Comparison of ENCODE assay signal across 15 cellular contexts in genomic region chr11:68609761-68610160, GRCh38.
"Had no signal": no experiment of that assay in that cellular context is flagged by ENCODE, and none has a peak within 500 bp of the region (broad histone marks: within the 10 kb centered on the region; RNA-seq: fewer than 3 reads in every experiment).

No MANE protein-coding gene starts in this region.

- H3K27ac Mint-ChIP-seq: activated CD4-positive, alpha-beta T cell treated with anti-CD3 and anti-CD28 coated beads for 36 hours; activated CD8-positive, alpha-beta T cell treated with anti-CD3 and anti-CD28 coated beads, Interleukin-2, amount 10 ng/mL, durations not matched to agents 7 days and 5 days; activated naive CD8-positive, alpha-beta T cell treated with anti-CD3 and anti-CD28 coated beads, Interleukin-2, amount 10 ng/mL, durations not matched to agents 7 days and 5 days; natural killer cell treated with Interleukin-12 subunit alpha and Interleukin-12 subunit beta and Interleukin-15 and Interleukin-18, amount 100 ng/mL, for 72 hours had no signal

- H3K4me3 ChIP-seq: thyroid gland, uterus had no signal

- H3K9me3 ChIP-seq: thyroid gland, uterus had no signal

- H3K27me3 ChIP-seq: brain microvascular endothelial cell, thyroid gland, uterus had no signal

- DNase-seq: activated CD4-positive, alpha-beta T cell treated with anti-CD3 and anti-CD28 coated beads for 36 hours; activated CD8-positive, alpha-beta memory T cell treated with anti-CD3 and anti-CD28 coated beads, Interleukin-2, amount 50 U/mL, for 4 hours; activated CD8-positive, alpha-beta T cell treated with anti-CD3 and anti-CD28 coated beads, Interleukin-2, amount 10 ng/mL, durations not matched to agents 7 days and 5 days; activated gamma-delta T cell; activated naive CD8-positive, alpha-beta T cell treated with anti-CD3 and anti-CD28 coated beads, Interleukin-2, amount 10 ng/mL, durations not matched to agents 7 days and 5 days; activated T-cell treated with anti-CD3 and anti-CD28 coated beads, Interleukin-2, amount 50 U/mL, for 48 hours; anterior cingulate cortex; brain microvascular endothelial cell; effector CD8-positive, alpha-beta T cell; foreskin melanocyte; kidney glomerular epithelial cell; stimulated activated CD4-positive, alpha-beta T cell treated with anti-CD3 and anti-CD28 coated beads, Interleukin-1b, Interleukin-23, amount 100 ng/mL, for 48 hours; thyroid gland; uterus had no signal

- H3K36me3 ChIP-seq: uterus had no signal

- H3K4me3 Mint-ChIP-seq: activated CD4-positive, alpha-beta T cell treated with anti-CD3 and anti-CD28 coated beads for 36 hours; activated CD8-positive, alpha-beta T cell treated with anti-CD3 and anti-CD28 coated beads, Interleukin-2, amount 10 ng/mL, durations not matched to agents 7 days and 5 days; activated naive CD8-positive, alpha-beta T cell treated with anti-CD3 and anti-CD28 coated beads, Interleukin-2, amount 10 ng/mL, durations not matched to agents 7 days and 5 days; natural killer cell treated with Interleukin-12 subunit alpha and Interleukin-12 subunit beta and Interleukin-15 and Interleukin-18, amount 100 ng/mL, for 72 hours had no signal

- H3K27me3 Mint-ChIP-seq: activated CD4-positive, alpha-beta T cell treated with anti-CD3 and anti-CD28 coated beads for 36 hours; activated naive CD8-positive, alpha-beta T cell treated with anti-CD3 and anti-CD28 coated beads, Interleukin-2, amount 10 ng/mL, durations not matched to agents 7 days and 5 days; natural killer cell treated with Interleukin-12 subunit alpha and Interleukin-12 subunit beta and Interleukin-15 and Interleukin-18, amount 100 ng/mL, for 72 hours had no signal

- H3K4me1 ChIP-seq: uterus had no signal

- H3K27ac ChIP-seq: brain microvascular endothelial cell, uterus had no signal

- H3K4me1 Mint-ChIP-seq: activated CD4-positive, alpha-beta T cell treated with anti-CD3 and anti-CD28 coated beads for 36 hours; activated naive CD8-positive, alpha-beta T cell treated with anti-CD3 and anti-CD28 coated beads, Interleukin-2, amount 10 ng/mL, durations not matched to agents 7 days and 5 days had no signal

- ATAC-seq: activated CD4-positive, alpha-beta T cell treated with anti-CD3 and anti-CD28 coated beads for 36 hours; activated CD8-positive, alpha-beta T cell treated with anti-CD3 and anti-CD28 coated beads, Interleukin-2, amount 10 ng/mL, durations not matched to agents 7 days and 5 days had no signal

- H3K9me3 Mint-ChIP-seq: activated naive CD8-positive, alpha-beta T cell treated with anti-CD3 and anti-CD28 coated beads, Interleukin-2, amount 10 ng/mL, durations not matched to agents 7 days and 5 days; natural killer cell treated with Interleukin-12 subunit alpha and Interleukin-12 subunit beta and Interleukin-15 and Interleukin-18, amount 100 ng/mL, for 72 hours had no signal
